22 cellular contexts compared by ENCODE assay signal in the genomic region with DNA sequence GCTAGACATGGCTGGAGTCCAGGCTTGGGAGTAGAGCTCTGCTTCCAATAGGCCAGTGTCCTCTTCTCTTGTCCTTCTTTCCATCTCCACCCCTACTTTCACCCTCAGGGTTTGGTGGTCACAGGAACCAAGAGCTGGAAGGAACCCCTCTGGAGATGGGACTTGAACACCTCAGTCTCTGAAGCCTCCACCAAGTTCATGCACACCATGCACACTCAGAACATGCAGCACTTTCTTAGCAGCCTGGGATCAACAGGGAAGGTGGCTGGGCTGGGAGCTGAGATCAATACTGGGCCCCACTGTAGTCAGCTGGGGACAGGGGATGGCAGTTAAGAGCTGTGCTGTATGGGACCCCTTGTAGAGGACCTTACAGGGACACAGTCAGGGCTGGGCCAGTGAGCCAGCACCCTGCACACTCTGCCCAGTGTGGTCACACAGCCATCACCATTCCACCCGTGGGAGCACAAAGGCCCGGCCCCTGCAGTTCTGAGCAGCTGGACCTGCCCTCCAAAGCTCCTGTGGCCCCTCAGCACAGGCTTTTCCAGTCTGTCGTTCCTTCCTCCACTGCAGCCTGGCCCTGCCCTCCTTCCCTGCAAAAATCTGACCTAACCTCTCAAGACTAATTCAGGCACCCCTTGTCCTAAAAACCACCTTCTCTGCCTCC. TPM values are rescaled to one million over a fixed set of nuclear protein-coding genes. Genes with fewer than 3 reads are reported as not detected.
DNase-seq lines count a peak whose midpoint lies in the region; ATAC-seq and TF ChIP-seq lines count a peak whose summit lies in the region.
"Had no signal": no experiment of that assay in that cellular context is flagged by ENCODE, and none has a peak within 500 bp of the region (broad histone marks: within the 10 kb centered on the region; RNA-seq: fewer than 3 reads in every experiment).

No MANE protein-coding gene starts in this region.

- H3K4me3 Mint-ChIP-seq in stimulated activated naive CD8-positive, alpha-beta T cell treated with anti-CD3 and anti-CD28 coated beads, Interleukin-15, Interleukin-2, amounts not matched to agents 100 ng/mL and 50 ng/mL, for 24 hours, result no peak overlapping the region

- H3K4me3 ChIP-seq in dorsolateral prefrontal cortex, result no peak overlapping the region
- H3K4me3 ChIP-seq: MG63, PC-9 had no signal

- CTCF ChIA-PET in HEK293T (lab: Yijun Ruan, JAX), result no interaction called here

- peaks cover 0 to 24% (median 0%) of the 10 kb centered on the region in 45 donors for H3K27me3 ChIP-seq in dorsolateral prefrontal cortex
- H3K27me3 ChIP-seq: MG63 had no signal

- intact Hi-C loops in dorsolateral prefrontal cortex (cut with DNase I), result no loop called here

- TF ChIP-seq CTCF in dorsolateral prefrontal cortex (IDR thresholded peaks at IDR 0.05 in 54 of 56, conservative IDR thresholded peaks at IDR 0.05 in 2 of 56; ENCODE audit: low read depth in 1 of 56, partially characterized antibody in 56 of 56), result no peak

- H3K27ac ChIP-seq in dorsolateral prefrontal cortex, result no peak overlapping the region
- H3K27ac ChIP-seq: 22Rv1, PC-9 had no signal

- POLR2A ChIA-PET in HEK293T (lab: Yijun Ruan, JAX), result no interaction called here

- H3K9me3 Mint-ChIP-seq in stimulated activated naive CD8-positive, alpha-beta T cell treated with anti-CD3 and anti-CD28 coated beads, Interleukin-15, Interleukin-2, amounts not matched to agents 100 ng/mL and 50 ng/mL, for 24 hours, result no peaks in the 10 kb centered on the region

- H3K27ac Mint-ChIP-seq in stimulated activated naive CD8-positive, alpha-beta T cell treated with anti-CD3 and anti-CD28 coated beads, Interleukin-15, Interleukin-2, amounts not matched to agents 100 ng/mL and 50 ng/mL, for 24 hours, result peak overlapping the region; percentile 21

- no peak for DNase-seq in stimulated activated naive CD8-positive, alpha-beta T cell treated with anti-CD3 and anti-CD28 coated beads, Interleukin-15, Interleukin-2, amounts not matched to agents 100 U/mL and 50 U/mL, for 24 hours
- DNase-seq in HEK293T (ENCODE audit: extremely low spot score) (peak; percentile 6), iPS-NIHi7 (ENCODE audit: extremely low spot score) (peak; percentile 7), NCI-H1694 (lab: John Stamatoyannopoulos, UW) (no peak), dorsolateral prefrontal cortex (no peak)
- no peak for DNase-seq in central memory CD4-positive, alpha-beta T cell
- no peak for DNase-seq in activated CD4-positive, alpha-beta T cell treated with anti-CD3 and anti-CD28 coated beads, Interleukin-2, amount 50 U/mL, for 1 hour
- DNase-seq: ACHN, DMS79, MG63, NCI-H1417 treated with DMSO at 0.1 percent for 48 hours, NCI-H1930, NCI-H2227 treated with DMSO at 0.1 percent for 48 hours, NCI-H510A treated with DMSO at 0.1 percent for 48 hours, NCI-H748 treated with DMSO at 0.1 percent for 48 hours, PC-9, RPMI8226, SHP77 had no signal

- no peak for ATAC-seq in stimulated activated naive CD8-positive, alpha-beta T cell treated with anti-CD3 and anti-CD28 coated beads, Interleukin-15, Interleukin-2, amounts not matched to agents 100 U/mL and 50 U/mL, for 24 hours

- H3K4me1 Mint-ChIP-seq in stimulated activated naive CD8-positive, alpha-beta T cell treated with anti-CD3 and anti-CD28 coated beads, Interleukin-15, Interleukin-2, amounts not matched to agents 100 ng/mL and 50 ng/mL, for 24 hours (ENCODE audit: low read depth), result peaks cover 5% of the 10 kb centered on the region

- H3K36me3 Mint-ChIP-seq in stimulated activated naive CD8-positive, alpha-beta T cell treated with anti-CD3 and anti-CD28 coated beads, Interleukin-15, Interleukin-2, amounts not matched to agents 100 ng/mL and 50 ng/mL, for 24 hours (ENCODE audit: low read depth), result no peaks in the 10 kb centered on the region

- H3K27me3 Mint-ChIP-seq in stimulated activated naive CD8-positive, alpha-beta T cell treated with anti-CD3 and anti-CD28 coated beads, Interleukin-15, Interleukin-2, amounts not matched to agents 100 ng/mL and 50 ng/mL, for 24 hours, result no peaks in the 10 kb centered on the region

TF ChIP-seq in HEK293T, 16 proteins besides CTCF, POLR2A, EP300 and RAD21:
- TF ChIP-seq FOXM1 (IDR thresholded peaks at IDR 0.05; ENCODE audit: borderline replicate concordance), result no peak
- TF ChIP-seq, protein P1, sequence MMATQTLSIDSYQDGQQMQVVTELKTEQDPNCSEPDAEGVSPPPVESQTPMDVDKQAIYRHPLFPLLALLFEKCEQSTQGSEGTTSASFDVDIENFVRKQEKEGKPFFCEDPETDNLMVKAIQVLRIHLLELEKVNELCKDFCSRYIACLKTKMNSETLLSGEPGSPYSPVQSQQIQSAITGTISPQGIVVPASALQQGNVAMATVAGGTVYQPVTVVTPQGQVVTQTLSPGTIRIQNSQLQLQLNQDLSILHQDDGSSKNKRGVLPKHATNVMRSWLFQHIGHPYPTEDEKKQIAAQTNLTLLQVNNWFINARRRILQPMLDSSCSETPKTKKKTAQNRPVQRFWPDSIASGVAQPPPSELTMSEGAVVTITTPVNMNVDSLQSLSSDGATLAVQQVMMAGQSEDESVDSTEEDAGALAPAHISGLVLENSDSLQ (IDR thresholded peaks at IDR 0.05), result no peak
- TF ChIP-seq NFRKB (IDR thresholded peaks at IDR 0.05), result no peak
- TF ChIP-seq TARDBP (IDR thresholded peaks at IDR 0.05), result no peak
- no peak for TF ChIP-seq L3MBTL2 (conservative IDR thresholded peaks at IDR 0.05)

RNA-seq across cellular contexts. Expression of a gene that starts 47.7 kb away (rescaled TPM):
- under 1 TPM in 2 of 120 experiments, not detected in 118; 0.17 to 0.23 TPM for total RNA-seq in dorsolateral prefrontal cortex
- total RNA-seq: H4, LHCN-M2, PC-9 had no signal

Comparison
In these comparisons a context has a peak if more than half of its experiments do, and no peak if none do; other contexts are left out.
1. DNase-seq: peak in HEK293T (single experiment) and iPS-NIHi7 (single experiment); none in stimulated activated naive CD8-positive, alpha-beta T cell treated with anti-CD3 and anti-CD28 coated beads, Interleukin-15, Interleukin-2, amounts not matched to agents 100 U/mL and 50 U/mL, for 24 hours (single experiment), NCI-H1694 (single experiment), central memory CD4-positive, alpha-beta T cell (single experiment), activated CD4-positive, alpha-beta T cell treated with anti-CD3 and anti-CD28 coated beads, Interleukin-2, amount 50 U/mL, for 1 hour (single experiment) and dorsolateral prefrontal cortex (0 of 10).